21 cellular contexts compared by ENCODE assay signal in genomic region chr11:111520565-111520964, GRCh38. TPM values are rescaled to one million over a fixed set of nuclear protein-coding genes. Genes with fewer than 3 reads are reported as not detected.
DNase-seq lines count a peak whose midpoint lies in the region; ATAC-seq and TF ChIP-seq lines count a peak whose summit lies in the region.
"Had no signal": no experiment of that assay in that cellular context is flagged by ENCODE, and none has a peak within 500 bp of the region (broad histone marks: within the 10 kb centered on the region; RNA-seq: fewer than 3 reads in every experiment).

No MANE protein-coding gene starts in this region.

- H3K27ac Mint-ChIP-seq in stimulated activated naive CD8-positive, alpha-beta T cell treated with anti-CD3 and anti-CD28 coated beads, Interleukin-15, Interleukin-2, amounts not matched to agents 100 ng/mL and 50 ng/mL, for 24 hours, result peak overlapping the region; percentile 68
- H3K27ac Mint-ChIP-seq: CD8-positive, alpha-beta memory T cell; mesothelial cell of epicardium had no signal

- no peak overlapping the region for H3K9ac ChIP-seq in adipocyte (ENCODE audit: low read length)

- H3K27me3 ChIP-seq in adipocyte (replicated peaks; ENCODE audit: control insufficient read depth, insufficient read depth, low read length), result no peaks in the 10 kb centered on the region
- H3K27me3 ChIP-seq: right lobe of liver, tibial artery had no signal

- no peak for TF ChIP-seq CTCF in fibroblast of villous mesenchyme (IDR thresholded peaks at IDR 0.05; ENCODE audit: insufficient read depth, low read depth, low read length)

- H3K4me3 ChIP-seq in adipocyte (ENCODE audit: low read length) (no peak overlapping the region), fibroblast of villous mesenchyme (ENCODE audit: low read depth, low read length) (no peak overlapping the region)
- H3K4me3 ChIP-seq: cardiac muscle cell, right lobe of liver, tibial artery had no signal

- peaks cover 66% of the 10 kb centered on the region for H3K4me1 Mint-ChIP-seq in stimulated activated naive CD8-positive, alpha-beta T cell treated with anti-CD3 and anti-CD28 coated beads, Interleukin-15, Interleukin-2, amounts not matched to agents 100 ng/mL and 50 ng/mL, for 24 hours (ENCODE audit: low read depth)
- H3K4me1 Mint-ChIP-seq: CD8-positive, alpha-beta memory T cell had no signal

- DNase-seq in stimulated activated naive CD8-positive, alpha-beta T cell treated with anti-CD3 and anti-CD28 coated beads, Interleukin-15, Interleukin-2, amounts not matched to agents 100 U/mL and 50 U/mL, for 24 hours, result no peak
- DNase-seq in adipocyte (ENCODE audit: low read depth), result peak; percentile 61
- DNase-seq in fibroblast of villous mesenchyme (ENCODE audit: low read depth), result peak; percentile 9
- no peak for DNase-seq in substantia nigra (lab: John Stamatoyannopoulos, UW)
- no peak for DNase-seq in NCI-H2196 (lab: John Stamatoyannopoulos, UW; ENCODE audit: unreplicated experiment)
- DNase-seq in NCI-H2171 (lab: John Stamatoyannopoulos, UW), result no peak
- DNase-seq: activated gamma-delta T cell; CD8-positive, alpha-beta memory T cell; effector CD4-positive, alpha-beta T cell; H7; NCI-H2107; NCI-H774; right lobe of liver; RPMI8226; stimulated activated CD4-positive, alpha-beta T cell treated with anti-CD3 and anti-CD28 coated beads, Interleukin-4, amount 100 ng/mL, for 1 hour; T-helper 2 cell; tibial artery had no signal

- no peak for ATAC-seq in stimulated activated naive CD8-positive, alpha-beta T cell treated with anti-CD3 and anti-CD28 coated beads, Interleukin-15, Interleukin-2, amounts not matched to agents 100 U/mL and 50 U/mL, for 24 hours
- ATAC-seq in GM21367 (IDR thresholded peaks at IDR 0.05; ENCODE audit: unreplicated experiment), result no peak
- ATAC-seq: right lobe of liver had no signal

- H3K36me3 ChIP-seq in adipocyte (ENCODE audit: control insufficient read depth, insufficient read depth, low read length, severe bottlenecking), result no peaks in the 10 kb centered on the region
- H3K36me3 ChIP-seq: cardiac muscle cell, right lobe of liver, tibial artery had no signal

- peaks cover 5% of the 10 kb centered on the region for H3K27me3 Mint-ChIP-seq in stimulated activated naive CD8-positive, alpha-beta T cell treated with anti-CD3 and anti-CD28 coated beads, Interleukin-15, Interleukin-2, amounts not matched to agents 100 ng/mL and 50 ng/mL, for 24 hours

- no peak overlapping the region for H3K27ac ChIP-seq in substantia nigra (ENCODE audit: low read depth, low read length, poor library complexity, severe bottlenecking)
- H3K27ac ChIP-seq: cardiac muscle cell, right lobe of liver, tibial artery had no signal

- H3K9me3 Mint-ChIP-seq in stimulated activated naive CD8-positive, alpha-beta T cell treated with anti-CD3 and anti-CD28 coated beads, Interleukin-15, Interleukin-2, amounts not matched to agents 100 ng/mL and 50 ng/mL, for 24 hours, result no peaks in the 10 kb centered on the region
- H3K9me3 Mint-ChIP-seq: CD8-positive, alpha-beta memory T cell; mesothelial cell of epicardium had no signal

- no peaks in the 10 kb centered on the region for H3K36me3 Mint-ChIP-seq in stimulated activated naive CD8-positive, alpha-beta T cell treated with anti-CD3 and anti-CD28 coated beads, Interleukin-15, Interleukin-2, amounts not matched to agents 100 ng/mL and 50 ng/mL, for 24 hours (ENCODE audit: low read depth)
- H3K36me3 Mint-ChIP-seq: mesothelial cell of epicardium had no signal

- peaks cover 12% of the 10 kb centered on the region for H3K4me1 ChIP-seq in adipocyte (ENCODE audit: control insufficient read depth, insufficient read depth, low read length)
- H3K4me1 ChIP-seq: right lobe of liver, tibial artery had no signal

- H3K4me3 Mint-ChIP-seq in stimulated activated naive CD8-positive, alpha-beta T cell treated with anti-CD3 and anti-CD28 coated beads, Interleukin-15, Interleukin-2, amounts not matched to agents 100 ng/mL and 50 ng/mL, for 24 hours, result no peak overlapping the region
- H3K4me3 Mint-ChIP-seq: CD8-positive, alpha-beta memory T cell; mesothelial cell of epicardium had no signal

- no peaks in the 10 kb centered on the region for H3K9me3 ChIP-seq in adipocyte (ENCODE audit: control insufficient read depth, low read length)
- H3K9me3 ChIP-seq: right lobe of liver, tibial artery had no signal

RNA-seq across cellular contexts. Expression of gene HOATZ, which starts 6.0 kb away (rescaled TPM):
- not detected in 2 replicates for total RNA-seq in fibroblast of villous mesenchyme
- total RNA-seq: cardiac muscle cell; CD8-positive, alpha-beta memory T cell; H7; mesothelial cell of epicardium; right lobe of liver had no signal

RNA-seq across cellular contexts. Expression of gene BTG4, which starts 8.4 kb away (rescaled TPM):
- total RNA-seq in fibroblast of villous mesenchyme, result not detected in 2 replicates
- total RNA-seq: cardiac muscle cell; CD8-positive, alpha-beta memory T cell; H7; mesothelial cell of epicardium; right lobe of liver had no signal

RNA-seq across cellular contexts. Expression of gene LAYN, which starts 20.0 kb away (rescaled TPM):
- total RNA-seq in fibroblast of villous mesenchyme, result 41.9 and 66.5 TPM in 2 replicates

Comparison
In these comparisons a context has a peak if more than half of its experiments do, and no peak if none do; other contexts are left out.
1. DNase-seq: peak in adipocyte (single experiment) and fibroblast of villous mesenchyme (single experiment); none in stimulated activated naive CD8-positive, alpha-beta T cell treated with anti-CD3 and anti-CD28 coated beads, Interleukin-15, Interleukin-2, amounts not matched to agents 100 U/mL and 50 U/mL, for 24 hours (single experiment), substantia nigra (0 of 49), NCI-H2196 (single experiment) and NCI-H2171 (single experiment).